In genomic region chr3:167033866-167034265, GRCh38 we compare ENCODE assay signal across 8 cellular contexts.
"Had no signal": no experiment of that assay in that cellular context is flagged by ENCODE, and none has a peak within 500 bp of the region (broad histone marks: within the 10 kb centered on the region; RNA-seq: fewer than 3 reads in every experiment).

No MANE protein-coding gene starts in this region.

- DNase-seq: GDM1, GF-D8 had no signal

- FAIRE-seq: G401.6, GM12878, GM12891, GM12892, GM18507, GM19239 had no signal

- ATAC-seq: GM12878 had no signal

- H3K4me3 ChIP-seq: GM12878 had no signal
